10 cellular contexts compared by ENCODE assay signal in the genomic region with DNA sequence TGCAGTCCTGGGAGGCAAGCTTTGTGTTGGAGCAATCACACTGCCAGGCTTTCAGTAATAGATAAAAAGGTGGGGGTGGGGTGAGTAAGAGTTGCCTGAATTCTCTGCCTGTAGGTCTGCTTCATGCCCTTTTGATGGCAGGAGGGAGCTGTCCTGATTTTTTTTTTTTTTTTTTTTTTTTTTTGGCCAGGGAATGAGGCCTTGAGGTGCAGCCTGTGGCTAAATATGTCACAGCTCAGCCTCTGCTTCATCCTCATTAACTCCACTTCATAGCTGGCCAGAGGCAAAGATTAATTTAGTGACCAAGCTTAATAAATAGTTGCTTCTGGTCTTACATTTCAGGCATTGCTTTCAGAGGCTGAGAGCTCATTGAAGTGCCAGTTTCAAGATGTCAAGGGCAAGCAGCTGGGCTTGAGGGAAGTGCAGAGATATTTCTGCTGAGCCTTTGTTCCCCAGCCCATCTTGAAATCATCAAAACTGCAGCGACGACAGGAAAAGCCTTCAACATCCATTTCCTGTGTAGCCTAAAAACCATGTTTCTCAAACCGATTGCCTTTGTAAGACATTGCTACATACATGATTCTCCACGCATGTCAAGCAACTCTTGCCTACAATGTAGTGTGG.
DNase-seq lines count a peak whose midpoint lies in the region; ATAC-seq and TF ChIP-seq lines count a peak whose summit lies in the region.
"Had no signal": no experiment of that assay in that cellular context is flagged by ENCODE, and none has a peak within 500 bp of the region (broad histone marks: within the 10 kb centered on the region; RNA-seq: fewer than 3 reads in every experiment).

No MANE protein-coding gene starts in this region.

- H3K4me1 ChIP-seq in BLaER1 treated with 17β-estradiol and CSF1 and Interleukin-3, amounts not matched to agents 10 nM and 100 nM, result peaks cover 27 to 41% (median 31%) of the 10 kb centered on the region in 10 experiments
- no peaks in the 10 kb centered on the region for H3K4me1 ChIP-seq in mesenchymal stem cell (ENCODE audit: control insufficient read depth, insufficient read depth, low read depth, low read length)
- H3K4me1 ChIP-seq: esophagus squamous epithelium had no signal

- ATAC-seq in GM18867 (IDR thresholded peaks at IDR 0.05; ENCODE audit: unreplicated experiment) (no peak), GM19467 (IDR thresholded peaks at IDR 0.05; ENCODE audit: unreplicated experiment) (no peak)

- no peak overlapping the region for H2AK5ac ChIP-seq in mesenchymal stem cell (ENCODE audit: low read length, severe bottlenecking)

- H3K4me1 Mint-ChIP-seq in activated CD4-positive, alpha-beta memory T cell treated with anti-CD3 and anti-CD28 coated beads, Interleukin-2, amount 10 ng/mL, durations not matched to agents 7 days and 5 days, result no peaks in the 10 kb centered on the region

- H3K9me3 Mint-ChIP-seq in activated CD4-positive, alpha-beta memory T cell treated with anti-CD3 and anti-CD28 coated beads, Interleukin-2, amount 10 ng/mL, durations not matched to agents 7 days and 5 days, result no peaks in the 10 kb centered on the region

- H4K20me1 ChIP-seq in BLaER1 treated with 17β-estradiol and CSF1 and Interleukin-3, amounts not matched to agents 10 nM and 100 nM, result no peaks in the 10 kb centered on the region

- H3K4me3 ChIP-seq in BLaER1 treated with 17β-estradiol and CSF1 and Interleukin-3, amounts not matched to agents 10 nM and 100 nM, result no peak overlapping the region; a peak in 1 of 20 replicates
- H3K4me3 ChIP-seq in NB4 (ENCODE audit: low read depth, low read length) (no peak overlapping the region), cardiac fibroblast (replicated peaks in 1 of 2; ENCODE audit: low read depth in 2 of 2, low read length in 2 of 2) (no peak overlapping the region), mesenchymal stem cell (ENCODE audit: insufficient read depth in 1 of 2, low read depth in 1 of 2, low read length in 2 of 2) (no peak overlapping the region)
- H3K4me3 ChIP-seq: esophagus squamous epithelium had no signal

- H3K23ac ChIP-seq in mesenchymal stem cell (ENCODE audit: low read length in 2 of 2), result no peak overlapping the region

- no peak overlapping the region for H3K18ac ChIP-seq in mesenchymal stem cell (ENCODE audit: low read depth in 1 of 2, low read length in 2 of 2)

- H3K27me3 ChIP-seq in BLaER1 treated with 17β-estradiol and CSF1 and Interleukin-3, amounts not matched to agents 10 nM and 100 nM, result no peaks in the 10 kb centered on the region
- no peaks in the 10 kb centered on the region for H3K27me3 ChIP-seq in mesenchymal stem cell (ENCODE audit: control insufficient read depth in 1 of 2, insufficient read depth in 1 of 2, low read length in 2 of 2)
- H3K27me3 ChIP-seq: esophagus squamous epithelium had no signal

- no peak overlapping the region for H2BK5ac ChIP-seq in mesenchymal stem cell (ENCODE audit: low read depth, low read length, poor library complexity, severe bottlenecking)

- H3K9ac ChIP-seq in BLaER1 treated with 17β-estradiol and CSF1 and Interleukin-3, amounts not matched to agents 10 nM and 100 nM, result peak overlapping the region; percentile 53 to 77 (median 67); a peak in 21 of 22 replicates
- no peak overlapping the region for H3K9ac ChIP-seq in mesenchymal stem cell (ENCODE audit: low read length)

- H2AFZ ChIP-seq in mesenchymal stem cell (ENCODE audit: low read depth, low read length), result no peak overlapping the region

- H4K8ac ChIP-seq in mesenchymal stem cell (ENCODE audit: low read length), result no peak overlapping the region

- no peak for TF ChIP-seq POLR2A in NB4 (IDR thresholded peaks at IDR 0.05; ENCODE audit: extremely low read depth, insufficient read length)

- peak; percentile 7 for DNase-seq in NB4 (ENCODE audit: low read depth)
- DNase-seq in cardiac fibroblast (ENCODE audit: low read depth in 2 of 2), result peak; percentile 65 to 80
- peak; percentile 55 for DNase-seq in mesenchymal stem cell
- no peak for DNase-seq in activated CD4-positive, alpha-beta memory T cell treated with anti-CD3 and anti-CD28 coated beads, Interleukin-2, amount 10 ng/mL, durations not matched to agents 7 days and 5 days
- DNase-seq in NCI-H2107 treated with DMSO at 0.1 percent for 48 hours (lab: John Stamatoyannopoulos, UW; ENCODE audit: unreplicated experiment), result no peak
- DNase-seq: activated T-cell treated with anti-CD3 and anti-CD28 coated beads, Interleukin-2, amount 50 U/mL, for 1 hour; esophagus squamous epithelium had no signal

- peak overlapping the region; percentile 58 to 78 (median 73) for H3K4me2 ChIP-seq in BLaER1 treated with 17β-estradiol and CSF1 and Interleukin-3, amounts not matched to agents 10 nM and 100 nM
- no peak overlapping the region for H3K4me2 ChIP-seq in mesenchymal stem cell (ENCODE audit: low read length, poor library complexity, severe bottlenecking)

- no peak overlapping the region for H3K14ac ChIP-seq in mesenchymal stem cell (ENCODE audit: low read length in 2 of 2)

- no peak overlapping the region for H2BK15ac ChIP-seq in mesenchymal stem cell (ENCODE audit: low read depth, poor library complexity, severe bottlenecking)

- H4K91ac ChIP-seq in mesenchymal stem cell (ENCODE audit: low read length), result no peak overlapping the region

- no peaks in the 10 kb centered on the region for H3K36me3 ChIP-seq in BLaER1 treated with 17β-estradiol and CSF1 and Interleukin-3, amounts not matched to agents 10 nM and 100 nM
- H3K36me3 ChIP-seq in mesenchymal stem cell (ENCODE audit: control insufficient read depth in 1 of 2, insufficient read depth in 2 of 2, low read depth in 1 of 2, low read length in 2 of 2), result no peaks in the 10 kb centered on the region
- H3K36me3 ChIP-seq: esophagus squamous epithelium had no signal

- H3K79me1 ChIP-seq in mesenchymal stem cell (replicated peaks; ENCODE audit: low read length, poor library complexity, severe bottlenecking), result no peaks in the 10 kb centered on the region

- H3K36me3 Mint-ChIP-seq in activated CD4-positive, alpha-beta memory T cell treated with anti-CD3 and anti-CD28 coated beads, Interleukin-2, amount 10 ng/mL, durations not matched to agents 7 days and 5 days (ENCODE audit: low read depth), result no peaks in the 10 kb centered on the region

- TF ChIP-seq CTCF in NB4 (IDR thresholded peaks at IDR 0.05; ENCODE audit: low read depth, low read length) (no peak), cardiac fibroblast (IDR thresholded peaks at IDR 0.05; ENCODE audit: low read depth, low read length) (peak; percentile 37)

- no peak overlapping the region for H3K27ac Mint-ChIP-seq in activated CD4-positive, alpha-beta memory T cell treated with anti-CD3 and anti-CD28 coated beads, Interleukin-2, amount 10 ng/mL, durations not matched to agents 7 days and 5 days

- CTCF ChIA-PET in activated CD4-positive, alpha-beta memory T cell treated with anti-CD3 and anti-CD28 coated beads, Interleukin-2, amount 10 ng/mL, durations not matched to agents 7 days and 5 days (lab: Charles Lee), result interaction anchor here (0.6 kb wide), 1 partner anchor 12 kb away, joined by 4 read pairs; no protein-coding TSS in a partner anchor

- WGBS in mesenchymal stem cell, result 0% methylated on average over 2 of the region's 4 CpGs

- no peak overlapping the region for H3K4ac ChIP-seq in mesenchymal stem cell (ENCODE audit: low read depth in 1 of 2, low read length in 2 of 2)

- H3K9me3 ChIP-seq in BLaER1 treated with 17β-estradiol and CSF1 and Interleukin-3, amounts not matched to agents 10 nM and 100 nM (replicated peaks in 1 of 11), result peaks cover 0 to 16% (median 0%) of the 10 kb centered on the region in 11 experiments; a peak in 6 of 22 replicates
- no peaks in the 10 kb centered on the region for H3K9me3 ChIP-seq in mesenchymal stem cell (ENCODE audit: control insufficient read depth, low read length)
- H3K9me3 ChIP-seq: esophagus squamous epithelium had no signal

- no peak overlapping the region for H3K4me3 Mint-ChIP-seq in activated CD4-positive, alpha-beta memory T cell treated with anti-CD3 and anti-CD28 coated beads, Interleukin-2, amount 10 ng/mL, durations not matched to agents 7 days and 5 days

- POLR2A ChIA-PET in activated CD4-positive, alpha-beta memory T cell treated with anti-CD3 and anti-CD28 coated beads, Interleukin-2, amount 10 ng/mL, durations not matched to agents 7 days and 5 days (lab: Charles Lee), result interaction anchor here (1.6 kb wide), 1 partner anchor 14 kb away, joined by 4 read pairs; no protein-coding TSS in a partner anchor

- H2BK120ac ChIP-seq in mesenchymal stem cell (ENCODE audit: low read depth, low read length), result no peak overlapping the region

- peak overlapping the region; percentile 74 to 92 (median 85) for H3K27ac ChIP-seq in BLaER1 treated with 17β-estradiol and CSF1 and Interleukin-3, amounts not matched to agents 10 nM and 100 nM
- no peak overlapping the region for H3K27ac ChIP-seq in mesenchymal stem cell (ENCODE audit: low read length, poor library complexity, severe bottlenecking)
- H3K27ac ChIP-seq: esophagus squamous epithelium had no signal

- peaks cover 14% of the 10 kb centered on the region for H3K27me3 Mint-ChIP-seq in activated CD4-positive, alpha-beta memory T cell treated with anti-CD3 and anti-CD28 coated beads, Interleukin-2, amount 10 ng/mL, durations not matched to agents 7 days and 5 days

- H2BK12ac ChIP-seq in mesenchymal stem cell (ENCODE audit: low read length in 2 of 2), result peak overlapping the region in 1 of 2 experiments; percentile 42

Comparison
In these comparisons a context has a peak if more than half of its experiments do, and no peak if none do; other contexts are left out.
1. DNase-seq: peak in NB4 (single experiment), cardiac fibroblast (2 of 2) and mesenchymal stem cell (single experiment); none in activated CD4-positive, alpha-beta memory T cell treated with anti-CD3 and anti-CD28 coated beads, Interleukin-2, amount 10 ng/mL, durations not matched to agents 7 days and 5 days (single experiment) and NCI-H2107 treated with DMSO at 0.1 percent for 48 hours (single experiment).